Comparison of ENCODE assay signal across 27 cellular contexts in the genomic region with DNA sequence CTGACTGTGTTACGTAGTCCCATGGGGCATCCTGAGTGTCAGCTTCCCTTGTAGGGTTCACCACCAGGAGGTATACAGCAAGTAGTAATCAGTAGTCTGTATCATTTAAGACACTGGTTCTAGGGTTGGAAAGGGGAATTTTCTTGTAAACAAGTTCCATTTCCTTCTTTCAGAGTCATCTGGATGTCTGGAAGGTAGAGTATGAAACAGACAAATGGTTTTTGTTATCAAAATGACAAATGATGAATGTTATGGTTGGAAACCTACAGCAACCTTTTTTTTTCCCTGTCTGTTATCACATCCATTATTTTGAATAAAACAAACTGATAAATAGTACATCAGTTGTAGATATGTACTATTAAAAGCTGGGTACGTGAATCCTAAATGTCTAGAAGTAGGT.
"Had no signal": no experiment of that assay in that cellular context is flagged by ENCODE, and none has a peak within 500 bp of the region (broad histone marks: within the 10 kb centered on the region; RNA-seq: fewer than 3 reads in every experiment).

No MANE protein-coding gene starts in this region.

- DNase-seq: activated CD4-positive, alpha-beta T cell treated with anti-CD3 and anti-CD28 coated beads for 48 hours; activated CD4-positive, alpha-beta T cell treated with anti-CD3 and anti-CD28 coated beads, Interleukin-2, amount 50 U/mL, for 4 hours; activated CD4-positive, CD25-positive, alpha-beta regulatory T cell treated with anti-CD3 and anti-CD28 coated beads, Interleukin-2, amount 50 U/mL, for 72 hours; activated CD8-positive, alpha-beta memory T cell treated with anti-CD3 and anti-CD28 coated beads, Interleukin-2, amount 50 U/mL, for 48 hours; activated CD8-positive, alpha-beta T cell treated with anti-CD3 and anti-CD28 coated beads, Interleukin-2, amount 10 ng/mL, durations not matched to agents 7 days and 5 days; activated naive CD4-positive, alpha-beta T cell treated with anti-CD3 and anti-CD28 coated beads, Interleukin-2, amount 50 U/mL, for 16 hours; activated naive CD8-positive, alpha-beta T cell treated with anti-CD3 and anti-CD28 coated beads, Interleukin-2, amount 10 ng/mL, durations not matched to agents 7 days and 5 days; activated T-cell treated with anti-CD3 and anti-CD28 coated beads, Interleukin-2, amount 50 U/mL, for 1 hour; adrenal gland; aorta; body of pancreas; central memory CD4-positive, alpha-beta T cell; MG63; NCI-H1105; NCI-H1436; NCI-H1694 treated with DMSO at 0.1 percent for 48 hours; NCI-H2029 treated with DMSO at 0.1 percent for 48 hours; NCI-H345; NCI-H510A; NCI-H526 treated with DMSO at 0.1 percent for 48 hours; NK-92 treated with Interleukin-12 subunit alpha and Interleukin-12 subunit beta, amount 100 ng/mL, for 24 hours; Peyer's patch; SHP77; T-helper 17 cell; T-helper 9 cell had no signal

- H3K27me3 Mint-ChIP-seq: activated naive CD8-positive, alpha-beta T cell treated with anti-CD3 and anti-CD28 coated beads, Interleukin-2, amount 10 ng/mL, durations not matched to agents 7 days and 5 days; T-helper 17 cell had no signal

- FAIRE-seq: bronchial epithelial cell had no signal

- H3K27ac Mint-ChIP-seq: activated CD8-positive, alpha-beta T cell treated with anti-CD3 and anti-CD28 coated beads, Interleukin-2, amount 10 ng/mL, durations not matched to agents 7 days and 5 days; activated naive CD8-positive, alpha-beta T cell treated with anti-CD3 and anti-CD28 coated beads, Interleukin-2, amount 10 ng/mL, durations not matched to agents 7 days and 5 days; T-helper 17 cell; WTC11 had no signal

- ATAC-seq: activated CD8-positive, alpha-beta T cell treated with anti-CD3 and anti-CD28 coated beads, Interleukin-2, amount 10 ng/mL, durations not matched to agents 7 days and 5 days; body of pancreas; T-helper 17 cell; WTC11 had no signal

- H3K4me3 Mint-ChIP-seq: activated CD8-positive, alpha-beta T cell treated with anti-CD3 and anti-CD28 coated beads, Interleukin-2, amount 10 ng/mL, durations not matched to agents 7 days and 5 days; activated naive CD8-positive, alpha-beta T cell treated with anti-CD3 and anti-CD28 coated beads, Interleukin-2, amount 10 ng/mL, durations not matched to agents 7 days and 5 days; T-helper 17 cell; WTC11 had no signal

- H3K36me3 Mint-ChIP-seq: activated naive CD8-positive, alpha-beta T cell treated with anti-CD3 and anti-CD28 coated beads, Interleukin-2, amount 10 ng/mL, durations not matched to agents 7 days and 5 days had no signal

- H3K9me3 Mint-ChIP-seq: activated naive CD8-positive, alpha-beta T cell treated with anti-CD3 and anti-CD28 coated beads, Interleukin-2, amount 10 ng/mL, durations not matched to agents 7 days and 5 days had no signal

- H3K4me1 Mint-ChIP-seq: activated naive CD8-positive, alpha-beta T cell treated with anti-CD3 and anti-CD28 coated beads, Interleukin-2, amount 10 ng/mL, durations not matched to agents 7 days and 5 days; T-helper 17 cell had no signal
